ENCODE assay signal across 1 cellular context in genomic region chr1:241485554-241485992, GRCh38.
TF ChIP-seq lines count a peak whose summit lies in the region.

No MANE protein-coding gene starts in this region.

TF ChIP-seq in K562, 482 proteins besides CTCF, POLR2A, EP300 and RAD21 (continued from another document and continues in another):
- TF ChIP-seq TFAP4 (CRISPR knock-in tag; IDR thresholded peaks at IDR 0.05; ENCODE audit: borderline replicate concordance) (no peak), ARID1B (IDR thresholded peaks at IDR 0.05) (peak; percentile 88), ZNF232 (CRISPR knock-in tag; IDR thresholded peaks at IDR 0.05) (no peak), ZBTB7A (IDR thresholded peaks at IDR 0.05; ENCODE audit: borderline replicate concordance, control insufficient read depth, low read depth, low read length) (peak; percentile 52; the same call in 1 of the 2 replicates), CBFA2T3 (IDR thresholded peaks at IDR 0.05) (peak; percentile 74), AFF1 (IDR thresholded peaks at IDR 0.05; ENCODE audit: low read depth in 1 of 2, partially characterized antibody in 2 of 2) (no peak), HNRNPL (IDR thresholded peaks at IDR 0.05; ENCODE audit: low read depth, low read length) (no peak), MTA2 (IDR thresholded peaks at IDR 0.05; ENCODE audit: low read depth) (peak; percentile 66), CEBPG (CRISPR knock-in tag; IDR thresholded peaks at IDR 0.05) (no peak), CEBPG (tag; conservative IDR thresholded peaks at IDR 0.05 in 1 of 2, IDR thresholded peaks at IDR 0.05 in 1 of 2) (no peak), TRIM28 (IDR thresholded peaks at IDR 0.05) (no peak), ZHX1 (conservative IDR thresholded peaks at IDR 0.05; ENCODE audit: low read length) (no peak), FOXP1 (CRISPR knock-in tag; IDR thresholded peaks at IDR 0.05) (0 out of 2 replicates have a peak, but pooled peaks have one; percentile 17), ID3 (CRISPR knock-in tag; IDR thresholded peaks at IDR 0.05) (no peak), ID3 (tag; IDR thresholded peaks at IDR 0.05) (0 out of 2 replicates have a peak, but pooled peaks have one; percentile 18), ZKSCAN3 (CRISPR knock-in tag; IDR thresholded peaks at IDR 0.05) (no peak), TAL1 (IDR thresholded peaks at IDR 0.05) (peak; percentile 74), STAT5A (IDR thresholded peaks at IDR 0.05; ENCODE audit: borderline replicate concordance, low read length) (0 out of 2 replicates have a peak, but pooled peaks have one; percentile 15), ZBTB43 (CRISPR knock-in tag; IDR thresholded peaks at IDR 0.05) (no peak), KAT8 (IDR thresholded peaks at IDR 0.05; ENCODE audit: low read depth) (no peak), DPF2 (IDR thresholded peaks at IDR 0.05) (peak; percentile 73), MLX (CRISPR knock-in tag; conservative IDR thresholded peaks at IDR 0.05) (no peak), MTA3 (IDR thresholded peaks at IDR 0.05; ENCODE audit: borderline replicate concordance) (peak; percentile 27; the same call in 1 of the 2 replicates), HMG20A (CRISPR knock-in tag; conservative IDR thresholded peaks at IDR 0.05) (no peak), E2F3 (CRISPR knock-in tag; IDR thresholded peaks at IDR 0.05) (no peak), SMC3 (conservative IDR thresholded peaks at IDR 0.05; ENCODE audit: insufficient read depth, low read depth, low read length) (peak; percentile 63), TEAD4 (IDR thresholded peaks at IDR 0.05; ENCODE audit: low read length) (peak; percentile 46; the same call in 1 of the 2 replicates), TEAD4 (CRISPR knock-in tag; IDR thresholded peaks at IDR 0.05; ENCODE audit: borderline replicate concordance) (no peak), PATZ1 (CRISPR knock-in tag; IDR thresholded peaks at IDR 0.05; ENCODE audit: borderline replicate concordance) (no peak), ZBTB33 (CRISPR knock-in tag; IDR thresholded peaks at IDR 0.05) (no peak), CBX3 (IDR thresholded peaks at IDR 0.05; ENCODE audit: borderline replicate concordance in 1 of 2, low read length in 2 of 2) (peak in 1 of 2 experiments; percentile 52; a peak in 1 of 3 replicates), ZNF518B (CRISPR knock-in tag; IDR thresholded peaks at IDR 0.05) (no peak), TCF3 (CRISPR knock-in tag; IDR thresholded peaks at IDR 0.05) (peak; percentile 79), E2F6 (IDR thresholded peaks at IDR 0.05; ENCODE audit: borderline replicate concordance in 1 of 2, extremely low read depth in 1 of 2, insufficient read depth in 1 of 2, insufficient read length in 1 of 2, low read depth in 1 of 2, low read length in 1 of 2, poor library complexity in 1 of 2, severe bottlenecking in 1 of 2) (no peak), USF1 (CRISPR knock-in tag; IDR thresholded peaks at IDR 0.05) (no peak), TAF1 (IDR thresholded peaks at IDR 0.05; ENCODE audit: control insufficient read depth, extremely low read depth, insufficient read depth, low read length, severe bottlenecking) (no peak), SAFB2 (IDR thresholded peaks at IDR 0.05; ENCODE audit: borderline replicate concordance, low read depth, low read length, severe bottlenecking) (no peak), NELFE (IDR thresholded peaks at IDR 0.05; ENCODE audit: insufficient read depth, insufficient read length) (no peak), SMARCC2 (IDR thresholded peaks at IDR 0.05; ENCODE audit: low read depth) (peak; percentile 24; the same call in 1 of the 2 replicates), ZNF696 (CRISPR knock-in tag; conservative IDR thresholded peaks at IDR 0.05) (no peak), CBFA2T2 (conservative IDR thresholded peaks at IDR 0.05) (peak; percentile 53), NCOR1 (IDR thresholded peaks at IDR 0.05) (peak; percentile 41), SMARCE1 (IDR thresholded peaks at IDR 0.05) (peak; percentile 74), DDX20 (tag; IDR thresholded peaks at IDR 0.05; ENCODE audit: low read depth) (no peak), HDAC1 (IDR thresholded peaks at IDR 0.05) (no peak)
